3 cellular contexts compared by ENCODE assay signal in genomic region chr9:68699625-68700024, GRCh38. TPM values are rescaled to one million over a fixed set of nuclear protein-coding genes. Genes with fewer than 3 reads are reported as not detected.
"Had no signal": no experiment of that assay in that cellular context is flagged by ENCODE, and none has a peak within 500 bp of the region (broad histone marks: within the 10 kb centered on the region; RNA-seq: fewer than 3 reads in every experiment).

No MANE protein-coding gene starts in this region.

RNA-seq across cellular contexts. Expression of gene PIP5K1B, which starts 5.4 kb away (rescaled TPM):
- total RNA-seq: GM23248, H4, HFFc6 had no signal
- polyA plus RNA-seq: GM23248 had no signal
